Comparison of ENCODE assay signal across 1 cellular context in the genomic region with DNA sequence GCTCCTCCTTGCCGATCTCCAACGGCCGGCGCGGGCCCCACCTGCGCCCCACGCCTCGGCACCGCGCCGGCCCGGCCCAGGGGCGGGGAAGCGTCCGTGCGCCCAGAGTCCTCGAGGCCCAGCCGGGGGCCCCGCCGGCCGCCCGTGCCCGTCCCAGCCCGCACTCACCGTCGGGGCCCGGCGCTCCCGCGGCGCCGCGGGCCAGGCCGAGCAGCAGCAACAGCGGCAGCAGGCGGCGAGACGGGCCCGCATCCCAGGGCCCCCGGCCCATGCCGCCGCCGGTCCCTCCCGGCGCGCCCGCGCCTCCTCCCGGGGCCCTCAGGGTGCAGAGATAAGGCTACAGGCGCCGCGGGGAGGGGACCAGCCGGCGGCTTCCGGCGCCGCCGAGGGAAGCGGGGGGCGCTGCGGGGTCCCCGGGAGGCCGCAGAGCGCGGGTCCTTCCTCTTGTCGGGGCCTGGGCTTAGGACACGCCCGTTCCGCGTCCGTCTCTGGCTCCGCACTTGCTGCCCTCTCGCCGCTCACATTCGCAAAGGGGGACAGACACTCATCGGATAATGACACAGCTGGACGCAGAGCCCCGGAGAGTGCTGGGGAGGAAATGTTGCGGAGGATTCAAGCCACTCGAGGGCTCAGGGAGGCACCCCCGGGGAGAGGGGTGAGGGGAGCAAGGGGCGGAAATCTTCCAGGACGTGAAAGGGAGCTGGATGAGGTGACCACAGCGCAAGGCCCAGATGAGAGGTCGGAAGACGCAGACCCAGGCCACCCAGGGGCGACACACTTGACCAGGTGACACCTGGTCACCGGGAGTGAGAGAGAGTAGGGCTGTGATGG.
TF ChIP-seq lines count a peak whose summit lies in the region.

Gene SUSD1 (minus strand): TSS at position 333 of the 831 bp plus-strand sequence. CDS start 62 bp downstream, at position 271.

TF ChIP-seq in IMR-90, 13 proteins besides CTCF, POLR2A, EP300 and RAD21 (continued from another document):
- TF ChIP-seq SMC3 (IDR thresholded peaks at IDR 0.05; ENCODE audit: low read depth, low read length): no peak
- no peak for TF ChIP-seq FOS (IDR thresholded peaks at IDR 0.05; ENCODE audit: low read depth, low read length)
- no peak for TF ChIP-seq NFE2L2 (IDR thresholded peaks at IDR 0.05; ENCODE audit: low read depth, low read length)
- TF ChIP-seq, protein P1, sequence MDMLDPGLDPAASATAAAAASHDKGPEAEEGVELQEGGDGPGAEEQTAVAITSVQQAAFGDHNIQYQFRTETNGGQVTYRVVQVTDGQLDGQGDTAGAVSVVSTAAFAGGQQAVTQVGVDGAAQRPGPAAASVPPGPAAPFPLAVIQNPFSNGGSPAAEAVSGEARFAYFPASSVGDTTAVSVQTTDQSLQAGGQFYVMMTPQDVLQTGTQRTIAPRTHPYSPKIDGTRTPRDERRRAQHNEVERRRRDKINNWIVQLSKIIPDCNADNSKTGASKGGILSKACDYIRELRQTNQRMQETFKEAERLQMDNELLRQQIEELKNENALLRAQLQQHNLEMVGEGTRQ (IDR thresholded peaks at IDR 0.05; ENCODE audit: low read depth, low read length): no peak
- no peak for TF ChIP-seq MAFK (IDR thresholded peaks at IDR 0.05; ENCODE audit: low read depth, low read length)
- no peak for TF ChIP-seq ELK1 (IDR thresholded peaks at IDR 0.05; ENCODE audit: borderline replicate concordance, low read depth, low read length)
- no peak for TF ChIP-seq CEBPB (IDR thresholded peaks at IDR 0.05; ENCODE audit: low read depth, low read length)
- TF ChIP-seq MAZ (IDR thresholded peaks at IDR 0.05; ENCODE audit: borderline replicate concordance, low read depth, low read length): no peak
- TF ChIP-seq MXI1 (IDR thresholded peaks at IDR 0.05; ENCODE audit: borderline replicate concordance, low read depth, low read length): no peak
- no peak for TF ChIP-seq CHD1 (IDR thresholded peaks at IDR 0.05; ENCODE audit: low read depth, low read length)
- TF ChIP-seq BHLHE40 (IDR thresholded peaks at IDR 0.05; ENCODE audit: low read depth, low read length): no peak
